Comparison of ENCODE assay signal across 19 cellular contexts in genomic region chrX:39910651-39911050, GRCh38.
"Had no signal": no experiment of that assay in that cellular context is flagged by ENCODE, and none has a peak within 500 bp of the region (broad histone marks: within the 10 kb centered on the region; RNA-seq: fewer than 3 reads in every experiment).

No MANE protein-coding gene starts in this region.

- H3K9me3 Mint-ChIP-seq: activated B cell treated with CpG ODN at 0.5 μM for 24 hours; activated CD4-positive, alpha-beta memory T cell treated with anti-CD3 and anti-CD28 coated beads, Interleukin-2, amount 10 ng/mL, durations not matched to agents 7 days and 5 days; activated naive CD4-positive, alpha-beta T cell treated with anti-CD3 and anti-CD28 coated beads for 36 hours; activated naive CD8-positive, alpha-beta T cell treated with anti-CD3 and anti-CD28 coated beads, Interleukin-2, amount 50 U/mL, for 24 hours; activated T-helper 17 cell treated with anti-CD3 and anti-CD28 coated beads, Interleukin-2, amount 50 U/mL, for 72 hours; natural killer cell had no signal

- H3K36me3 Mint-ChIP-seq: activated CD8-positive, alpha-beta memory T cell treated with anti-CD3 and anti-CD28 coated beads, Interleukin-2, amount 10 ng/mL, durations not matched to agents 7 days and 5 days; natural killer cell had no signal

- H3K27ac ChIP-seq: neutrophil, thyroid gland had no signal

- H3K4me3 ChIP-seq: thyroid gland had no signal

- H3K27me3 ChIP-seq: neutrophil, thyroid gland had no signal

- DNase-seq: activated B cell treated with CpG ODN at 0.5 μM for 24 hours; activated CD4-positive, alpha-beta memory T cell treated with anti-CD3 and anti-CD28 coated beads, Interleukin-2, amount 10 ng/mL, durations not matched to agents 7 days and 5 days; activated CD4-positive, alpha-beta T cell treated with anti-CD3 and anti-CD28 coated beads for 4 hours; activated CD8-positive, alpha-beta memory T cell treated with anti-CD3 and anti-CD28 coated beads, Interleukin-2, amount 10 ng/mL, durations not matched to agents 7 days and 5 days; activated naive CD4-positive, alpha-beta T cell treated with anti-CD3 and anti-CD28 coated beads for 36 hours; activated naive CD8-positive, alpha-beta T cell treated with anti-CD3 and anti-CD28 coated beads, Interleukin-2, amount 50 U/mL, for 24 hours; activated T-cell treated with anti-CD3 and anti-CD28 coated beads, Interleukin-2, amount 50 U/mL, for 1 hour; erythroblast; foreskin melanocyte; kidney; mesenchymal stem cell; natural killer cell; stimulated activated CD8-positive, alpha-beta memory T cell treated with anti-CD3 and anti-CD28 coated beads, Interleukin-4, amount 100 ng/mL, for 48 hours; stimulated activated naive CD4-positive, alpha-beta T cell; T-helper 1 cell; T-helper 9 cell; thyroid gland had no signal

- H3K4me1 Mint-ChIP-seq: activated CD4-positive, alpha-beta memory T cell treated with anti-CD3 and anti-CD28 coated beads, Interleukin-2, amount 10 ng/mL, durations not matched to agents 7 days and 5 days; activated CD8-positive, alpha-beta memory T cell treated with anti-CD3 and anti-CD28 coated beads, Interleukin-2, amount 10 ng/mL, durations not matched to agents 7 days and 5 days; activated T-helper 17 cell treated with anti-CD3 and anti-CD28 coated beads, Interleukin-2, amount 50 U/mL, for 72 hours had no signal

- H3K36me3 ChIP-seq: neutrophil, thyroid gland had no signal

- H3K4me3 Mint-ChIP-seq: activated B cell treated with CpG ODN at 0.5 μM for 24 hours; activated CD4-positive, alpha-beta memory T cell treated with anti-CD3 and anti-CD28 coated beads, Interleukin-2, amount 10 ng/mL, durations not matched to agents 7 days and 5 days; activated CD8-positive, alpha-beta memory T cell treated with anti-CD3 and anti-CD28 coated beads, Interleukin-2, amount 10 ng/mL, durations not matched to agents 7 days and 5 days; activated naive CD4-positive, alpha-beta T cell treated with anti-CD3 and anti-CD28 coated beads for 36 hours; activated naive CD8-positive, alpha-beta T cell treated with anti-CD3 and anti-CD28 coated beads, Interleukin-2, amount 50 U/mL, for 24 hours; activated T-helper 17 cell treated with anti-CD3 and anti-CD28 coated beads, Interleukin-2, amount 50 U/mL, for 72 hours; natural killer cell had no signal

- H3K27ac Mint-ChIP-seq: activated B cell treated with CpG ODN at 0.5 μM for 24 hours; activated CD4-positive, alpha-beta memory T cell treated with anti-CD3 and anti-CD28 coated beads, Interleukin-2, amount 10 ng/mL, durations not matched to agents 7 days and 5 days; activated CD8-positive, alpha-beta memory T cell treated with anti-CD3 and anti-CD28 coated beads, Interleukin-2, amount 10 ng/mL, durations not matched to agents 7 days and 5 days; activated naive CD4-positive, alpha-beta T cell treated with anti-CD3 and anti-CD28 coated beads for 36 hours; activated naive CD8-positive, alpha-beta T cell treated with anti-CD3 and anti-CD28 coated beads, Interleukin-2, amount 50 U/mL, for 24 hours; activated T-helper 17 cell treated with anti-CD3 and anti-CD28 coated beads, Interleukin-2, amount 50 U/mL, for 72 hours; natural killer cell had no signal

- H3K9me3 ChIP-seq: neutrophil, thyroid gland had no signal

- H3K27me3 Mint-ChIP-seq: activated B cell treated with CpG ODN at 0.5 μM for 24 hours; activated CD4-positive, alpha-beta memory T cell treated with anti-CD3 and anti-CD28 coated beads, Interleukin-2, amount 10 ng/mL, durations not matched to agents 7 days and 5 days; activated CD8-positive, alpha-beta memory T cell treated with anti-CD3 and anti-CD28 coated beads, Interleukin-2, amount 10 ng/mL, durations not matched to agents 7 days and 5 days; activated T-helper 17 cell treated with anti-CD3 and anti-CD28 coated beads, Interleukin-2, amount 50 U/mL, for 72 hours had no signal
